In the genomic region with DNA sequence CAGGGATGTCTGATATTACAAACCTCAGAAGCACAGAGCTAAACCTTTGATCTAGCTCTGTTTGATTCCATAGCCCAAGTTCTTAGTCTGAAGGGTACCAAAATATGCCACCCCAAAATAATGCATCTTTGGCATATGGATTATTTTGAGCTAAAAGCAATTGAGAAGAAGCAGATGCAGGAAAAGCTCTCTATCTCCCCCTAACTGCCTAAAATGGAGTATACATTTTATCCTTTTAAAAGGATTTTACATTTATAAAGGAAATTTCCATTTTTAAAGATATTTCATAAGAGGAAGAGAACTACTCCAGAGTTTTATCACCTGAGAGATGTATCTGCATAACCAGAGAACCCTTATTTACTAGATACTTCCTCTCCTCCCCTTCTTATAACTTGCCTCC, we compare ENCODE assay signal across 19 cellular contexts.
DNase-seq lines count a peak whose midpoint lies in the region; ATAC-seq and TF ChIP-seq lines count a peak whose summit lies in the region.
"Had no signal": no experiment of that assay in that cellular context is flagged by ENCODE, and none has a peak within 500 bp of the region (broad histone marks: within the 10 kb centered on the region; RNA-seq: fewer than 3 reads in every experiment).

No MANE protein-coding gene starts in this region.

- TF ChIP-seq CTCF in SK-N-SH (IDR thresholded peaks at IDR 0.05) (peak; percentile 57), Loucy (conservative IDR thresholded peaks at IDR 0.05; ENCODE audit: low read length) (peak; percentile 47), cardiac fibroblast (IDR thresholded peaks at IDR 0.05; ENCODE audit: low read depth, low read length) (peak; percentile 37), retinal pigment epithelial cell (conservative IDR thresholded peaks at IDR 0.05; ENCODE audit: low read depth, low read length) (peak; percentile 44), mucosa of descending colon (IDR thresholded peaks at IDR 0.05) (no peak)

- H3K9me3 Mint-ChIP-seq in stimulated activated naive CD8-positive, alpha-beta T cell treated with anti-CD3 and anti-CD28 coated beads, Interleukin-15, amount 100 ng/mL, for 72 hours: no peaks in the 10 kb centered on the region

- H2AFZ ChIP-seq in SK-N-SH (ENCODE audit: low read depth) (no peak overlapping the region), Loucy (ENCODE audit: low read length) (no peak overlapping the region)
- H2AFZ ChIP-seq: hepatocyte had no signal

- H3K27ac Mint-ChIP-seq in stimulated activated naive CD8-positive, alpha-beta T cell treated with anti-CD3 and anti-CD28 coated beads, Interleukin-15, amount 100 ng/mL, for 72 hours: no peak overlapping the region
- H3K27ac Mint-ChIP-seq: activated naive CD4-positive, alpha-beta T cell treated with anti-CD3 and anti-CD28 coated beads for 36 hours; naive B cell had no signal

- H3K9ac ChIP-seq in SK-N-SH (no peak overlapping the region), Loucy (ENCODE audit: low read depth, low read length, poor library complexity, severe bottlenecking) (no peak overlapping the region)

- H3K79me2 ChIP-seq in SK-N-SH (ENCODE audit: insufficient read depth) (no peaks in the 10 kb centered on the region), Loucy (ENCODE audit: insufficient read depth, low read length) (no peaks in the 10 kb centered on the region)
- H3K79me2 ChIP-seq: hepatocyte had no signal

- peaks cover 7% of the 10 kb centered on the region for H3K27me3 Mint-ChIP-seq in stimulated activated naive CD8-positive, alpha-beta T cell treated with anti-CD3 and anti-CD28 coated beads, Interleukin-15, amount 100 ng/mL, for 72 hours

- intact Hi-C loops in mucosa of descending colon (cut with DNase I, micrococcal nuclease): no loop called here

- peaks cover 3% of the 10 kb centered on the region for H3F3A ChIP-seq in SK-N-SH (replicated peaks; ENCODE audit: insufficient read depth)
- H3F3A ChIP-seq in Loucy (ENCODE audit: low read depth): no peaks in the 10 kb centered on the region

- H3K4me2 ChIP-seq in SK-N-SH (no peak overlapping the region), Loucy (ENCODE audit: low read depth, low read length, poor library complexity, severe bottlenecking) (no peak overlapping the region)
- H3K4me2 ChIP-seq: hepatocyte had no signal

- H4K20me1 ChIP-seq in SK-N-SH (ENCODE audit: insufficient read depth) (no peaks in the 10 kb centered on the region), Loucy (ENCODE audit: insufficient read depth, low read length, poor library complexity, severe bottlenecking) (no peaks in the 10 kb centered on the region)

- H3K4me3 ChIP-seq in SK-N-SH (ENCODE audit: low read depth in 2 of 2, low read length in 1 of 2): no peak overlapping the region
- H3K4me3 ChIP-seq in Loucy (ENCODE audit: low read length, poor library complexity, severe bottlenecking): no peak overlapping the region
- H3K4me3 ChIP-seq in cardiac fibroblast (replicated peaks in 1 of 2; ENCODE audit: low read depth in 2 of 2, low read length in 2 of 2): no peak overlapping the region
- H3K4me3 ChIP-seq in retinal pigment epithelial cell (ENCODE audit: low read length): no peak overlapping the region
- H3K4me3 ChIP-seq in mucosa of descending colon: no peak overlapping the region
- H3K4me3 ChIP-seq: HAP-1, hepatocyte had no signal

- H3K4me1 ChIP-seq in SK-N-SH (ENCODE audit: control insufficient read depth in 1 of 2, insufficient read depth in 2 of 2, low read depth in 1 of 2, low read length in 1 of 2): no peaks in the 10 kb centered on the region
- H3K4me1 ChIP-seq in Loucy (ENCODE audit: insufficient read depth, low read length, poor library complexity, severe bottlenecking): no peaks in the 10 kb centered on the region
- no peaks in the 10 kb centered on the region for H3K4me1 ChIP-seq in mucosa of descending colon (ENCODE audit: low read depth)
- H3K4me1 ChIP-seq: HAP-1 had no signal

- TF ChIP-seq EP300 in SK-N-SH (IDR thresholded peaks at IDR 0.05; ENCODE audit: borderline replicate concordance in 1 of 2, low read depth in 1 of 2, low read length in 1 of 2): no peak

- POLR2A ChIA-PET in SK-N-SH (lab: Yijun Ruan, JAX): no interaction called here

- CTCF ChIA-PET in SK-N-SH (lab: Yijun Ruan, JAX): interaction anchor here (0.9 to 2.3 kb wide), 2 partner anchors 15 to 22 kb away, joined by 4 to 12 read pairs; no protein-coding TSS in a partner anchor

- no peak overlapping the region for H3K4me3 Mint-ChIP-seq in stimulated activated naive CD8-positive, alpha-beta T cell treated with anti-CD3 and anti-CD28 coated beads, Interleukin-15, amount 100 ng/mL, for 72 hours
- H3K4me3 Mint-ChIP-seq: activated naive CD4-positive, alpha-beta T cell treated with anti-CD3 and anti-CD28 coated beads for 36 hours; naive B cell had no signal

- H3K27me3 ChIP-seq in SK-N-SH (ENCODE audit: insufficient read depth) (no peaks in the 10 kb centered on the region; the same call in 1 of the 2 replicates), Loucy (ENCODE audit: insufficient read depth, low read length, poor library complexity, severe bottlenecking) (no peaks in the 10 kb centered on the region)
- H3K27me3 ChIP-seq: hepatocyte had no signal

- no peaks in the 10 kb centered on the region for H3K36me3 ChIP-seq in SK-N-SH (replicated peaks in 1 of 2; ENCODE audit: control insufficient read depth in 1 of 2, insufficient read depth in 2 of 2, low read length in 1 of 2)
- no peaks in the 10 kb centered on the region for H3K36me3 ChIP-seq in Loucy (ENCODE audit: insufficient read depth, low read length)
- no peaks in the 10 kb centered on the region for H3K36me3 ChIP-seq in mucosa of descending colon (ENCODE audit: low read depth)
- H3K36me3 ChIP-seq: HAP-1 had no signal

- H3K9me3 ChIP-seq in SK-N-SH (peaks cover 6% of the 10 kb centered on the region; the same call in 1 of the 2 replicates), Loucy (ENCODE audit: insufficient read depth, low read depth, low read length) (no peaks in the 10 kb centered on the region), mucosa of descending colon (no peaks in the 10 kb centered on the region)
- H3K9me3 ChIP-seq: HAP-1 had no signal

- H3K9me2 ChIP-seq in SK-N-SH (no peaks in the 10 kb centered on the region), Loucy (replicated peaks; ENCODE audit: low read depth, low read length) (no peaks in the 10 kb centered on the region)

- H3K4me1 Mint-ChIP-seq in stimulated activated naive CD8-positive, alpha-beta T cell treated with anti-CD3 and anti-CD28 coated beads, Interleukin-15, amount 100 ng/mL, for 72 hours: no peaks in the 10 kb centered on the region
- H3K4me1 Mint-ChIP-seq: naive B cell had no signal

- no peak for DNase-seq in SK-N-SH
- no peak for DNase-seq in cardiac fibroblast (ENCODE audit: low read depth in 2 of 2)
- no peak for DNase-seq in retinal pigment epithelial cell (ENCODE audit: low read depth)
- no peak for DNase-seq in NCI-H1092 treated with DMSO at 0.1 percent for 48 hours (lab: John Stamatoyannopoulos, UW)
- no peak for DNase-seq in stimulated activated naive CD8-positive, alpha-beta T cell treated with anti-CD3 and anti-CD28 coated beads, Interleukin-15, amount 100 ng/mL, for 72 hours
- no peak for DNase-seq in mucosa of descending colon
- DNase-seq: activated naive CD4-positive, alpha-beta T cell treated with anti-CD3 and anti-CD28 coated beads for 36 hours; naive B cell; NCI-H1417; NCI-H524 treated with DMSO at 0.1 percent for 48 hours; retina; SIG-M5; stimulated activated CD4-positive, alpha-beta T cell treated with anti-CD3 and anti-CD28 coated beads, Interleukin-2, amount 100 ng/mL, for 48 hours; trophoblast cell had no signal

- ATAC-seq in SK-N-SH treated with all-trans-retinoic acid at 6 μM for 48 hours (no peak), mucosa of descending colon (no peak)
- ATAC-seq in stimulated activated naive CD8-positive, alpha-beta T cell treated with anti-CD3 and anti-CD28 coated beads, Interleukin-15, amount 100 ng/mL, for 72 hours: no peak
- ATAC-seq: left lobe of liver had no signal

- no peak overlapping the region for H3K27ac ChIP-seq in SK-N-SH (ENCODE audit: low read depth in 2 of 2, low read length in 1 of 2)
- H3K27ac ChIP-seq: hepatocyte had no signal

- TF ChIP-seq RAD21 in SK-N-SH (IDR thresholded peaks at IDR 0.05; ENCODE audit: low read length): peak; percentile 15; the same call in 1 of the 2 replicates

TF ChIP-seq in SK-N-SH, 30 proteins besides CTCF, POLR2A, EP300 and RAD21 (continues in another document):
- TF ChIP-seq GATA2 (CRISPR knock-in tag; IDR thresholded peaks at IDR 0.05) (no peak), SIN3A (IDR thresholded peaks at IDR 0.05; ENCODE audit: borderline replicate concordance, low read depth, low read length) (no peak), TCF12 (IDR thresholded peaks at IDR 0.05) (no peak), FOSL2 (IDR thresholded peaks at IDR 0.05; ENCODE audit: borderline replicate concordance, low read depth) (no peak), CHD2 (IDR thresholded peaks at IDR 0.05; ENCODE audit: low read length, partially characterized antibody) (no peak)
- TF ChIP-seq, protein P1, sequence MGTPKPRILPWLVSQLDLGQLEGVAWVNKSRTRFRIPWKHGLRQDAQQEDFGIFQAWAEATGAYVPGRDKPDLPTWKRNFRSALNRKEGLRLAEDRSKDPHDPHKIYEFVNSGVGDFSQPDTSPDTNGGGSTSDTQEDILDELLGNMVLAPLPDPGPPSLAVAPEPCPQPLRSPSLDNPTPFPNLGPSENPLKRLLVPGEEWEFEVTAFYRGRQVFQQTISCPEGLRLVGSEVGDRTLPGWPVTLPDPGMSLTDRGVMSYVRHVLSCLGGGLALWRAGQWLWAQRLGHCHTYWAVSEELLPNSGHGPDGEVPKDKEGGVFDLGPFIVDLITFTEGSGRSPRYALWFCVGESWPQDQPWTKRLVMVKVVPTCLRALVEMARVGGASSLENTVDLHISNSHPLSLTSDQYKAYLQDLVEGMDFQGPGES (IDR thresholded peaks at IDR 0.05; ENCODE audit: low read depth, low read length): no peak

TF ChIP-seq in SK-N-SH treated with all-trans-retinoic acid at 6 μM for 48 hours, 23 proteins besides CTCF, POLR2A, EP300 and RAD21 (continues in another document):
- TF ChIP-seq, protein P2, sequence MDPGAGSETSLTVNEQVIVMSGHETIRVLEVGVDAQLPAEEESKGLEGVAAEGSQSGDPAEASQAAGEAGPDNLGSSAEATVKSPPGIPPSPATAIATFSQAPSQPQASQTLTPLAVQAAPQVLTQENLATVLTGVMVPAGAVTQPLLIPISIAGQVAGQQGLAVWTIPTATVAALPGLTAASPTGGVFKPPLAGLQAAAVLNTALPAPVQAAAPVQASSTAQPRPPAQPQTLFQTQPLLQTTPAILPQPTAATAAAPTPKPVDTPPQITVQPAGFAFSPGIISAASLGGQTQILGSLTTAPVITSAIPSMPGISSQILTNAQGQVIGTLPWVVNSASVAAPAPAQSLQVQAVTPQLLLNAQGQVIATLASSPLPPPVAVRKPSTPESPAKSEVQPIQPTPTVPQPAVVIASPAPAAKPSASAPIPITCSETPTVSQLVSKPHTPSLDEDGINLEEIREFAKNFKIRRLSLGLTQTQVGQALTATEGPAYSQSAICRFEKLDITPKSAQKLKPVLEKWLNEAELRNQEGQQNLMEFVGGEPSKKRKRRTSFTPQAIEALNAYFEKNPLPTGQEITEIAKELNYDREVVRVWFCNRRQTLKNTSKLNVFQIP (CRISPR knock-in tag; IDR thresholded peaks at IDR 0.05; ENCODE audit: borderline replicate concordance, low read depth): no peak
- no peak for TF ChIP-seq SNAI2 (CRISPR knock-in tag; IDR thresholded peaks at IDR 0.05)
- no peak for TF ChIP-seq ESRRG (CRISPR knock-in tag; IDR thresholded peaks at IDR 0.05)
- TF ChIP-seq OSR1 (CRISPR knock-in tag; IDR thresholded peaks at IDR 0.05): no peak
